In genomic region chr2:239280296-239281017, GRCh38 we compare ENCODE assay signal across 8 cellular contexts.
DNase-seq lines count a peak whose midpoint lies in the region; ATAC-seq and TF ChIP-seq lines count a peak whose summit lies in the region.
"Not testable (repeated sequence)": the region's sequence is repeated elsewhere in the genome, so short reads cannot be mapped to it uniquely, and the experiment has no call there.

No MANE protein-coding gene starts in this region.

- H4K20me1 ChIP-seq in BLaER1 treated with 17β-estradiol and CSF1 and Interleukin-3, amounts not matched to agents 10 nM and 100 nM: peaks cover 72 to 84% (median 77%) of the 10 kb centered on the region in 11 experiments

- WGBS in psoas muscle, 3 donors: 37 to 42% (median 40%) methylated on average over 14 of the region's 14 CpGs

- intact Hi-C loops in left ventricle myocardium superior (cut with micrococcal nuclease); psoas muscle (cut with DNase I): not testable (repeated sequence)

- peak overlapping the region in 10 of 11 experiments; percentile 14 to 78 (median 55); a peak in 14 of 22 replicates for H3K27ac ChIP-seq in BLaER1 treated with 17β-estradiol and CSF1 and Interleukin-3, amounts not matched to agents 10 nM and 100 nM
- H3K27ac ChIP-seq in psoas muscle: peak overlapping the region; percentile 93
- peak overlapping the region; percentile 1 to 43 for H3K27ac ChIP-seq in thoracic aorta

- DNase-seq in HUDEP-2 (lab: John Stamatoyannopoulos, UW; ENCODE audit: unreplicated experiment in 76 of 76) (peak in 64 of 76 experiments; percentile 11 to 79 (median 49)), RPMI7951 (ENCODE audit: low read depth) (peak; percentile 87), choroid plexus epithelial cell (ENCODE audit: low read depth) (peak; percentile 75), left ventricle myocardium superior (peak; percentile 58), psoas muscle (peak; percentile 74 to 83), thoracic aorta (ENCODE audit: low spot score) (peak; percentile 56)
- DNase-seq in activated CD8-positive, alpha-beta memory T cell treated with anti-CD3 and anti-CD28 coated beads, Interleukin-2, amount 50 U/mL, for 48 hours: peak; percentile 73

- H3K9me3 ChIP-seq in BLaER1 treated with 17β-estradiol and CSF1 and Interleukin-3, amounts not matched to agents 10 nM and 100 nM (replicated peaks in 1 of 11): peaks cover 0 to 12% (median 0%) of the 10 kb centered on the region in 11 experiments; a peak in 7 of 22 replicates
- not testable (repeated sequence) for H3K9me3 ChIP-seq in psoas muscle, thoracic aorta

- ATAC-seq in left ventricle myocardium superior: peak; percentile 39
- peak; percentile 38 to 59 (median 49) for ATAC-seq in psoas muscle
- not testable (repeated sequence) for ATAC-seq in thoracic aorta (ENCODE audit: insufficient number of reproducible peaks, low FRiP score, low read depth)

- peaks cover 0 to 16% (median 12%) of the 10 kb centered on the region in 11 experiments; a peak in 16 of 22 replicates for H3K36me3 ChIP-seq in BLaER1 treated with 17β-estradiol and CSF1 and Interleukin-3, amounts not matched to agents 10 nM and 100 nM
- H3K36me3 ChIP-seq in psoas muscle (ENCODE audit: insufficient read depth in 1 of 2, low read depth in 1 of 2); thoracic aorta: not testable (repeated sequence)

- peak overlapping the region; percentile 54 to 92 (median 75) for H3K4me2 ChIP-seq in BLaER1 treated with 17β-estradiol and CSF1 and Interleukin-3, amounts not matched to agents 10 nM and 100 nM

- peak overlapping the region in 6 of 11 experiments; percentile 5 to 60 (median 46); a peak in 6 of 22 replicates for H3K9ac ChIP-seq in BLaER1 treated with 17β-estradiol and CSF1 and Interleukin-3, amounts not matched to agents 10 nM and 100 nM

- peaks cover 63 to 74% (median 70%) of the 10 kb centered on the region in 10 experiments for H3K4me1 ChIP-seq in BLaER1 treated with 17β-estradiol and CSF1 and Interleukin-3, amounts not matched to agents 10 nM and 100 nM
- H3K4me1 ChIP-seq in psoas muscle (peaks cover 75% of the 10 kb centered on the region), thoracic aorta (ENCODE audit: control insufficient read depth in 1 of 2, low read depth in 2 of 2) (peaks cover 17 to 45% of the 10 kb centered on the region in 2 donors)

- not testable (repeated sequence) for TF ChIP-seq CTCF in choroid plexus epithelial cell (conservative IDR thresholded peaks at IDR 0.05; ENCODE audit: low read depth, low read length); psoas muscle (IDR thresholded peaks at IDR 0.05); thoracic aorta (IDR thresholded peaks at IDR 0.05)

- H3K4me3 ChIP-seq in BLaER1 treated with 17β-estradiol and CSF1 and Interleukin-3, amounts not matched to agents 10 nM and 100 nM; choroid plexus epithelial cell (ENCODE audit: low read depth, low read length); thoracic aorta: not testable (repeated sequence)
- H3K4me3 ChIP-seq in psoas muscle: peak overlapping the region; percentile 63

- H3K27me3 ChIP-seq in BLaER1 treated with 17β-estradiol and CSF1 and Interleukin-3, amounts not matched to agents 10 nM and 100 nM; psoas muscle (ENCODE audit: insufficient read depth in 3 of 3, low read length in 2 of 3); thoracic aorta (replicated peaks; ENCODE audit: insufficient read depth): not testable (repeated sequence)

Comparison
In these comparisons a context has a peak if more than half of its experiments do, and no peak if none do; other contexts are left out.
1. H3K27ac ChIP-seq: peak in every context shown above with its lines; median percentile 93 in psoas muscle; 55 in BLaER1 treated with 17β-estradiol and CSF1 and Interleukin-3, amounts not matched to agents 10 nM and 100 nM; 22 in thoracic aorta.